ENCODE assay signal across 9 cellular contexts in genomic region chr3:120177151-120177550, GRCh38.
DNase-seq lines count a peak whose midpoint lies in the region; ATAC-seq and TF ChIP-seq lines count a peak whose summit lies in the region.
"Had no signal": no experiment of that assay in that cellular context is flagged by ENCODE, and none has a peak within 500 bp of the region (broad histone marks: within the 10 kb centered on the region; RNA-seq: fewer than 3 reads in every experiment).

No MANE protein-coding gene starts in this region.

- H4K20me1 ChIP-seq in PC-3 (ENCODE audit: low read length) = no peaks in the 10 kb centered on the region

- H3K4me2 ChIP-seq in PC-3 (ENCODE audit: low read length) = peak overlapping the region; percentile 78

- H3F3A ChIP-seq in PC-3 (ENCODE audit: low read length, unreplicated experiment) = no peaks in the 10 kb centered on the region

- no peaks in the 10 kb centered on the region for H3K79me2 ChIP-seq in PC-3 (ENCODE audit: low read length)

- H3K4me3 ChIP-seq in PC-3 (ENCODE audit: low read length) (peak overlapping the region; percentile 42), dorsolateral prefrontal cortex (peak overlapping the region in 1 of 59 donors; percentile 1)

- peaks cover 40% of the 10 kb centered on the region for H3K4me1 ChIP-seq in PC-3 (ENCODE audit: insufficient read depth, low read length)

- CTCF ChIA-PET in PC-3 (lab: Charles Lee) = no interaction called here

- H3K36me3 ChIP-seq in PC-3 (ENCODE audit: low read depth, low read length) = no peaks in the 10 kb centered on the region

- ATAC-seq in PC-3 (peak; percentile 95), HG02970 (IDR thresholded peaks at IDR 0.05; ENCODE audit: low FRiP score, unreplicated experiment) (no peak)

- no peaks in the 10 kb centered on the region for H3K9me2 ChIP-seq in PC-3 (replicated peaks; ENCODE audit: low read length)

- peak overlapping the region; percentile 78 for H2AFZ ChIP-seq in PC-3 (ENCODE audit: low read length)

- TF ChIP-seq CTCF in PC-3 (conservative IDR thresholded peaks at IDR 0.05; ENCODE audit: low read depth, low read length) (no peak), dorsolateral prefrontal cortex (IDR thresholded peaks at IDR 0.05 in 54 of 56, conservative IDR thresholded peaks at IDR 0.05 in 2 of 56; ENCODE audit: low read depth in 1 of 56, partially characterized antibody in 56 of 56) (no peak)

- no peaks in the 10 kb centered on the region for H3K9me3 ChIP-seq in PC-3 (ENCODE audit: low read length)

- H3K27me3 ChIP-seq in PC-3 (ENCODE audit: low read length) = no peaks in the 10 kb centered on the region
- no peaks in the 10 kb centered on the region for H3K27me3 ChIP-seq in dorsolateral prefrontal cortex

- H3K27ac ChIP-seq in PC-3 (ENCODE audit: low read length) (peak overlapping the region; percentile 61), dorsolateral prefrontal cortex (no peak overlapping the region)

- DNase-seq in ELR (ENCODE audit: low read depth) = peak; percentile 98
- peak; percentile 93 for DNase-seq in PC-3
- peak; percentile 72 for DNase-seq in fibroblast of the conjunctiva (ENCODE audit: low read depth)
- DNase-seq in pulmonary artery endothelial cell (ENCODE audit: low read depth, low spot score) = peak; percentile 56
- no peak for DNase-seq in NCI-H524 treated with DMSO at 0.1 percent for 48 hours (lab: John Stamatoyannopoulos, UW)
- DNase-seq in OCI-M1 (lab: John Stamatoyannopoulos, UW) = no peak
- no peak for DNase-seq in dorsolateral prefrontal cortex
- DNase-seq: naive B cell had no signal

- peak overlapping the region; percentile 28 for H3K9ac ChIP-seq in PC-3 (ENCODE audit: low read length)

- BruUV-seq in PC-3 (replicated peaks; lab: Mats Ljungman, UMichigan) = no TSS peak

- POLR2A ChIA-PET in PC-3 (lab: Charles Lee; ENCODE audit: unreplicated experiment) = interaction anchor here (0.6 kb wide), 1 partner anchor 82 kb away, joined by 3 read pairs; no protein-coding TSS in a partner anchor

- intact Hi-C loops in PC-3 (cut with micrococcal nuclease) (loop anchor here (2.0 kb wide), 1 partner anchor 32 kb away; no protein-coding TSS in a partner anchor), dorsolateral prefrontal cortex (cut with DNase I) (no loop called here)

Comparison
In these comparisons a context has a peak if more than half of its experiments do, and no peak if none do; other contexts are left out.
1. DNase-seq: peak in ELR (single experiment), PC-3 (single experiment), fibroblast of the conjunctiva (single experiment) and pulmonary artery endothelial cell (single experiment); none in NCI-H524 treated with DMSO at 0.1 percent for 48 hours (single experiment), OCI-M1 (single experiment) and dorsolateral prefrontal cortex (0 of 10).